In the genomic region with DNA sequence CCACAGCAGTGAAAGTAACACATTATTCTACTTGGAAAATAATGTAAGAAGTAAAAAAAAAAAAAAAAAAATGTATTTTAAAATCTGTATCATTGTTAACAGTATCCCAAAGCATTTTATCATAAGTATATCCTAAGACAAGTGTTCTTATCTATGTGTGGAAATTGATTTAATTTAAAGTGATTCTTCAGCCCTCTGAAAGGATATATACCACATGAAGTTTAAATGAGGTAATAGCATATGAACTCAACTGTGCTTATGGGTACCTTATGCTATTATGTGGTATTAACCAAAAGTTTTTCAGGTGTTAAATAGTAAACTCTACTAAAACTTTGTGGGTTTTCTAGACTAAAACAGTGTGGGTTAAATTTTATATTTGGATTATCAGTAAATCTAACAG, we compare ENCODE assay signal across 21 cellular contexts. TPM values are rescaled to one million over a fixed set of nuclear protein-coding genes. Genes with fewer than 3 reads are reported as not detected.
DNase-seq lines count a peak whose midpoint lies in the region; ATAC-seq and TF ChIP-seq lines count a peak whose summit lies in the region.
"Had no signal": no experiment of that assay in that cellular context is flagged by ENCODE, and none has a peak within 500 bp of the region (broad histone marks: within the 10 kb centered on the region; RNA-seq: fewer than 3 reads in every experiment).

No MANE protein-coding gene starts in this region.

- no peak overlapping the region for H3K9ac ChIP-seq in skeletal muscle satellite cell (ENCODE audit: low read depth, low read length)

- no peaks in the 10 kb centered on the region for H3K9me3 Mint-ChIP-seq in MCF 10A (ENCODE audit: unreplicated experiment)
- H3K9me3 Mint-ChIP-seq in activated naive CD8-positive, alpha-beta T cell treated with anti-CD3 and anti-CD28 coated beads, Interleukin-2, amount 10 ng/mL, durations not matched to agents 7 days and 5 days, result no peaks in the 10 kb centered on the region

- CTCF ChIA-PET in MCF 10A (lab: Yijun Ruan, JAX) (interaction anchor here (1.9 kb wide), 1 partner anchor 233 kb away, joined by 10 read pairs; no protein-coding TSS in a partner anchor), RWPE1 (lab: Yijun Ruan, JAX) (interaction anchor here (0.6 to 0.7 kb wide), 2 partner anchors 25 to 111 kb away, joined by 3 read pairs; no protein-coding TSS in a partner anchor)

- no peak overlapping the region for H3K4me3 ChIP-seq in breast epithelium
- H3K4me3 ChIP-seq in NB4 (ENCODE audit: low read depth, low read length), result peak overlapping the region; percentile 94
- no peak overlapping the region for H3K4me3 ChIP-seq in skeletal muscle satellite cell (ENCODE audit: low read length)
- H3K4me3 ChIP-seq in left lung, result no peak overlapping the region
- H3K4me3 ChIP-seq: lower lobe of right lung, ovary, uterus had no signal

- no peaks in the 10 kb centered on the region for H3K27me3 Mint-ChIP-seq in MCF 10A (ENCODE audit: insufficient read depth, unreplicated experiment)
- H3K27me3 Mint-ChIP-seq in activated naive CD8-positive, alpha-beta T cell treated with anti-CD3 and anti-CD28 coated beads, Interleukin-2, amount 10 ng/mL, durations not matched to agents 7 days and 5 days, result no peaks in the 10 kb centered on the region
- H3K27me3 Mint-ChIP-seq: B cell had no signal

- H3K4me1 ChIP-seq in breast epithelium, result peaks cover 0 to 8% of the 10 kb centered on the region in 2 donors
- H3K4me1 ChIP-seq in skeletal muscle satellite cell (ENCODE audit: control insufficient read depth, insufficient read depth, low read length), result peaks cover 39% of the 10 kb centered on the region
- H3K4me1 ChIP-seq in left lung, result peaks cover 28 to 61% of the 10 kb centered on the region in 2 donors

- TF ChIP-seq CTCF in MCF 10A (IDR thresholded peaks at IDR 0.05; ENCODE audit: unreplicated experiment), result no peak
- no peak for TF ChIP-seq CTCF in breast epithelium (IDR thresholded peaks at IDR 0.05)
- no peak for TF ChIP-seq CTCF in NB4 (IDR thresholded peaks at IDR 0.05; ENCODE audit: low read depth, low read length)
- no peak for TF ChIP-seq CTCF in RWPE1 (conservative IDR thresholded peaks at IDR 0.05; ENCODE audit: low read depth)
- no peak for TF ChIP-seq CTCF in left lung (IDR thresholded peaks at IDR 0.05)

- DNase-seq in MCF 10A (ENCODE audit: unreplicated experiment) (no peak), breast epithelium (ENCODE audit: low spot score in 2 of 2) (no peak), NB4 (ENCODE audit: low read depth) (no peak), RWPE1 (ENCODE audit: low spot score) (no peak), AG08396 (ENCODE audit: low spot score) (no peak), left lung (no peak)
- DNase-seq in activated naive CD8-positive, alpha-beta T cell treated with anti-CD3 and anti-CD28 coated beads, Interleukin-2, amount 10 ng/mL, durations not matched to agents 7 days and 5 days, result no peak
- DNase-seq: activated effector memory CD4-positive, alpha-beta T cell treated with Interleukin-2 at 50 U/mL for 16 hours; cerebellar nuclear complex; effector CD8-positive, alpha-beta T cell; Kasumi-1; lower lobe of right lung; NCI-H1417 treated with DMSO at 0.1 percent for 48 hours; NCI-H774; ovary; stimulated activated CD4-positive, alpha-beta T cell treated with anti-CD3 and anti-CD28 coated beads, Interleukin-2, amount 100 ng/mL, for 24 hours; uterus had no signal

- peak overlapping the region; percentile 100 for H3K27ac Mint-ChIP-seq in MCF 10A (ENCODE audit: low read depth, unreplicated experiment)
- H3K27ac Mint-ChIP-seq in activated naive CD8-positive, alpha-beta T cell treated with anti-CD3 and anti-CD28 coated beads, Interleukin-2, amount 10 ng/mL, durations not matched to agents 7 days and 5 days, result peak overlapping the region; percentile 61
- H3K27ac Mint-ChIP-seq: B cell had no signal

- POLR2A ChIA-PET in MCF 10A (lab: Yijun Ruan, JAX), result interaction anchor here (1.0 to 1.6 kb wide), 2 partner anchors 8 to 233 kb away, joined by 3 to 5 read pairs; no protein-coding TSS in a partner anchor
- POLR2A ChIA-PET in activated naive CD8-positive, alpha-beta T cell treated with anti-CD3 and anti-CD28 coated beads, Interleukin-2, amount 10 ng/mL, durations not matched to agents 7 days and 5 days (lab: Charles Lee), result no interaction called here
- POLR2A ChIA-PET in RWPE1 (lab: Yijun Ruan, JAX; ENCODE audit: low non-redundant PET), result no interaction called here

- H3K4me3 Mint-ChIP-seq in MCF 10A (ENCODE audit: unreplicated experiment), result peak overlapping the region; percentile 91
- no peak overlapping the region for H3K4me3 Mint-ChIP-seq in activated naive CD8-positive, alpha-beta T cell treated with anti-CD3 and anti-CD28 coated beads, Interleukin-2, amount 10 ng/mL, durations not matched to agents 7 days and 5 days
- H3K4me3 Mint-ChIP-seq: B cell had no signal

- no peaks in the 10 kb centered on the region for H3K27me3 ChIP-seq in breast epithelium
- H3K27me3 ChIP-seq in skeletal muscle satellite cell (ENCODE audit: control insufficient read depth, insufficient read depth, low read length), result no peaks in the 10 kb centered on the region
- H3K27me3 ChIP-seq in left lung, result no peaks in the 10 kb centered on the region
- H3K27me3 ChIP-seq: ovary, uterus had no signal

- H3K36me3 ChIP-seq in breast epithelium (no peaks in the 10 kb centered on the region), skeletal muscle satellite cell (ENCODE audit: insufficient read depth, low read length) (peaks cover 18% of the 10 kb centered on the region), left lung (peaks cover 0 to 14% of the 10 kb centered on the region in 2 donors)
- H3K36me3 ChIP-seq: ovary, uterus had no signal

- intact Hi-C loops in MCF 10A (cut with micrococcal nuclease), result no loop called here
- intact Hi-C loops in breast epithelium (cut with DNase I; ENCODE audit: low total_unique reads), result no loop called here
- intact Hi-C loops in left lung (cut with DNase I), result loop anchor here in 1 of 2 donors (5.0 kb wide), 1 partner anchor 232 kb away; no protein-coding TSS in a partner anchor

- H3K4me1 Mint-ChIP-seq in MCF 10A (ENCODE audit: insufficient read depth, unreplicated experiment), result peaks cover 20% of the 10 kb centered on the region
- H3K4me1 Mint-ChIP-seq in activated naive CD8-positive, alpha-beta T cell treated with anti-CD3 and anti-CD28 coated beads, Interleukin-2, amount 10 ng/mL, durations not matched to agents 7 days and 5 days, result peaks cover 46% of the 10 kb centered on the region

- H3K36me3 Mint-ChIP-seq in MCF 10A (ENCODE audit: insufficient read depth, unreplicated experiment), result peaks cover 24% of the 10 kb centered on the region
- H3K36me3 Mint-ChIP-seq in activated naive CD8-positive, alpha-beta T cell treated with anti-CD3 and anti-CD28 coated beads, Interleukin-2, amount 10 ng/mL, durations not matched to agents 7 days and 5 days, result peaks cover 37% of the 10 kb centered on the region

- H3K27ac ChIP-seq in breast epithelium (no peak overlapping the region), RWPE1 (no peak overlapping the region), left lung (no peak overlapping the region)
- H3K27ac ChIP-seq: lower lobe of right lung, ovary, uterus had no signal

- peak overlapping the region; percentile 88 for H3K4me2 ChIP-seq in skeletal muscle satellite cell (ENCODE audit: low read length)

- H3K9me3 ChIP-seq in breast epithelium, result no peaks in the 10 kb centered on the region
- H3K9me3 ChIP-seq in skeletal muscle satellite cell (replicated peaks; ENCODE audit: low read length), result no peaks in the 10 kb centered on the region
- H3K9me3 ChIP-seq in left lung, result no peaks in the 10 kb centered on the region
- H3K9me3 ChIP-seq: HAP-1, lower lobe of right lung, ovary, uterus had no signal

- BruUV-seq in MCF 10A (replicated peaks; lab: Mats Ljungman, UMichigan), result no TSS peak

- TF ChIP-seq POLR2A in breast epithelium (IDR thresholded peaks at IDR 0.05) (no peak), NB4 (IDR thresholded peaks at IDR 0.05; ENCODE audit: extremely low read depth, insufficient read length) (no peak)

- ATAC-seq in activated naive CD8-positive, alpha-beta T cell treated with anti-CD3 and anti-CD28 coated beads, Interleukin-2, amount 10 ng/mL, durations not matched to agents 7 days and 5 days (ENCODE audit: low read depth), result no peak
- ATAC-seq in left lung, result no peak
- ATAC-seq: lower lobe of right lung, sciatic nerve had no signal

RNA-seq across cellular contexts. Expression of a gene that starts 2.8 kb away (rescaled TPM):
- total RNA-seq in MCF 10A (2022) (36.4 and 38.9 TPM in 2 replicates), breast epithelium (10 to 100 TPM; 40.5 to 84.7 (median 76.0) TPM), left lung (10 to 100 TPM; 31.4 to 51.0 TPM)
- total RNA-seq in activated naive CD8-positive, alpha-beta T cell treated with anti-CD3 and anti-CD28 coated beads, Interleukin-2, amount 10 ng/mL, durations not matched to agents 7 days and 5 days, result 10 to 100 TPM; 56.4 to 59.4 TPM
- 15.0 and 19.2 TPM in 2 replicates for total RNA-seq in skeletal muscle satellite cell (2012; rRNA removed)

RNA-seq across cellular contexts. Expression of a gene that starts 4.5 kb away (rescaled TPM):
- total RNA-seq in MCF 10A (2022) (82.2 and 90.4 TPM in 2 replicates), breast epithelium (10 to 100 TPM; 18.2 to 32.4 (median 21.7) TPM), left lung (100 to 1,000 TPM in 1 of 2 donors, 10 to 100 TPM in 1; 43.1 to 110 TPM)
- 100 to 1,000 TPM; 114 to 126 TPM for total RNA-seq in activated naive CD8-positive, alpha-beta T cell treated with anti-CD3 and anti-CD28 coated beads, Interleukin-2, amount 10 ng/mL, durations not matched to agents 7 days and 5 days
- 132 and 179 TPM in 2 replicates for total RNA-seq in skeletal muscle satellite cell (2012; rRNA removed)
